In the genomic region with DNA sequence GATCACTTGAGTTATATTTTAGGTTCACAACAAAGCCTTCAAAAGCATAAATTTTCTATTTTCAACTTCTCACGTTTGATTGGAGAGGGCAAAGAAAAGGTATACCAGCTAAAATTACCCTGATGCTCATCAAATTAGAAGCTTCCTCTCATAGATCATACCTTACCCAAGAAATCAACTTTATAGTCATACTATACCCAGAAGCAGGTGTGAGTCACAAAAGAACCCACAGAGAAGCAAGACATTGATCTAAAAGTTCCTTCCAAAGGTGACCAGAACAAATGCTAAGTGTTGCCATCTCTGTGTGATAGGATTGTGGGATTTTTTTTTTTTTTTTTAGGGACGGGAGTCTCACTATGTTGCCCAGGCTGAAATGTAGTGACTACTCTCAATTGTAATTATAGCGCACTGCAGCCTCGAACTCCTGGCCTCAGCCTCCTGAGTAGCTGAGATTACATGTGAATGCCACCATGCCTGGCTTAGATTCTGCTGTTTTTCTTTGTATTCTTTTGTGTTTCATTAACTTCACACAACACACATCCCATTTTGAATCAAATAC, we compare ENCODE assay signal across 3 cellular contexts.
TF ChIP-seq lines count a peak whose summit lies in the region.

No MANE protein-coding gene starts in this region.

TF ChIP-seq in SK-N-SH, 30 proteins besides CTCF, POLR2A, EP300 and RAD21:
- TF ChIP-seq GATA2 (CRISPR knock-in tag; IDR thresholded peaks at IDR 0.05) (no peak), NFIC (IDR thresholded peaks at IDR 0.05; ENCODE audit: borderline replicate concordance) (no peak)

TF ChIP-seq in SK-N-SH treated with all-trans-retinoic acid at 6 μM for 48 hours, 23 proteins besides CTCF, POLR2A, EP300 and RAD21:
- TF ChIP-seq ZC3H10 (CRISPR knock-in tag; IDR thresholded peaks at IDR 0.05) = no peak
- TF ChIP-seq ZFP3 (CRISPR knock-in tag; IDR thresholded peaks at IDR 0.05) = no peak
- TF ChIP-seq RARB (CRISPR knock-in tag; IDR thresholded peaks at IDR 0.05) = no peak
- TF ChIP-seq ISL1 (CRISPR knock-in tag; IDR thresholded peaks at IDR 0.05) = no peak
- TF ChIP-seq, protein P1, sequence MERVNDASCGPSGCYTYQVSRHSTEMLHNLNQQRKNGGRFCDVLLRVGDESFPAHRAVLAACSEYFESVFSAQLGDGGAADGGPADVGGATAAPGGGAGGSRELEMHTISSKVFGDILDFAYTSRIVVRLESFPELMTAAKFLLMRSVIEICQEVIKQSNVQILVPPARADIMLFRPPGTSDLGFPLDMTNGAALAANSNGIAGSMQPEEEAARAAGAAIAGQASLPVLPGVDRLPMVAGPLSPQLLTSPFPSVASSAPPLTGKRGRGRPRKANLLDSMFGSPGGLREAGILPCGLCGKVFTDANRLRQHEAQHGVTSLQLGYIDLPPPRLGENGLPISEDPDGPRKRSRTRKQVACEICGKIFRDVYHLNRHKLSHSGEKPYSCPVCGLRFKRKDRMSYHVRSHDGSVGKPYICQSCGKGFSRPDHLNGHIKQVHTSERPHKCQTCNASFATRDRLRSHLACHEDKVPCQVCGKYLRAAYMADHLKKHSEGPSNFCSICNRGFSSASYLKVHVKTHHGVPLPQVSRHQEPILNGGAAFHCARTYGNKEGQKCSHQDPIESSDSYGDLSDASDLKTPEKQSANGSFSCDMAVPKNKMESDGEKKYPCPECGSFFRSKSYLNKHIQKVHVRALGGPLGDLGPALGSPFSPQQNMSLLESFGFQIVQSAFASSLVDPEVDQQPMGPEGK (CRISPR knock-in tag; IDR thresholded peaks at IDR 0.05; ENCODE audit: borderline replicate concordance) = no peak
- no peak for TF ChIP-seq TOX (CRISPR knock-in tag; IDR thresholded peaks at IDR 0.05; ENCODE audit: borderline replicate concordance)
- TF ChIP-seq, protein P2, sequence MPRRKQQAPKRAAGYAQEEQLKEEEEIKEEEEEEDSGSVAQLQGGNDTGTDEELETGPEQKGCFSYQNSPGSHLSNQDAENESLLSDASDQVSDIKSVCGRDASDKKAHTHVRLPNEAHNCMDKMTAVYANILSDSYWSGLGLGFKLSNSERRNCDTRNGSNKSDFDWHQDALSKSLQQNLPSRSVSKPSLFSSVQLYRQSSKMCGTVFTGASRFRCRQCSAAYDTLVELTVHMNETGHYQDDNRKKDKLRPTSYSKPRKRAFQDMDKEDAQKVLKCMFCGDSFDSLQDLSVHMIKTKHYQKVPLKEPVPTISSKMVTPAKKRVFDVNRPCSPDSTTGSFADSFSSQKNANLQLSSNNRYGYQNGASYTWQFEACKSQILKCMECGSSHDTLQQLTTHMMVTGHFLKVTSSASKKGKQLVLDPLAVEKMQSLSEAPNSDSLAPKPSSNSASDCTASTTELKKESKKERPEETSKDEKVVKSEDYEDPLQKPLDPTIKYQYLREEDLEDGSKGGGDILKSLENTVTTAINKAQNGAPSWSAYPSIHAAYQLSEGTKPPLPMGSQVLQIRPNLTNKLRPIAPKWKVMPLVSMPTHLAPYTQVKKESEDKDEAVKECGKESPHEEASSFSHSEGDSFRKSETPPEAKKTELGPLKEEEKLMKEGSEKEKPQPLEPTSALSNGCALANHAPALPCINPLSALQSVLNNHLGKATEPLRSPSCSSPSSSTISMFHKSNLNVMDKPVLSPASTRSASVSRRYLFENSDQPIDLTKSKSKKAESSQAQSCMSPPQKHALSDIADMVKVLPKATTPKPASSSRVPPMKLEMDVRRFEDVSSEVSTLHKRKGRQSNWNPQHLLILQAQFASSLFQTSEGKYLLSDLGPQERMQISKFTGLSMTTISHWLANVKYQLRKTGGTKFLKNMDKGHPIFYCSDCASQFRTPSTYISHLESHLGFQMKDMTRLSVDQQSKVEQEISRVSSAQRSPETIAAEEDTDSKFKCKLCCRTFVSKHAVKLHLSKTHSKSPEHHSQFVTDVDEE (CRISPR knock-in tag; IDR thresholded peaks at IDR 0.05) = no peak
- TF ChIP-seq, protein P3, sequence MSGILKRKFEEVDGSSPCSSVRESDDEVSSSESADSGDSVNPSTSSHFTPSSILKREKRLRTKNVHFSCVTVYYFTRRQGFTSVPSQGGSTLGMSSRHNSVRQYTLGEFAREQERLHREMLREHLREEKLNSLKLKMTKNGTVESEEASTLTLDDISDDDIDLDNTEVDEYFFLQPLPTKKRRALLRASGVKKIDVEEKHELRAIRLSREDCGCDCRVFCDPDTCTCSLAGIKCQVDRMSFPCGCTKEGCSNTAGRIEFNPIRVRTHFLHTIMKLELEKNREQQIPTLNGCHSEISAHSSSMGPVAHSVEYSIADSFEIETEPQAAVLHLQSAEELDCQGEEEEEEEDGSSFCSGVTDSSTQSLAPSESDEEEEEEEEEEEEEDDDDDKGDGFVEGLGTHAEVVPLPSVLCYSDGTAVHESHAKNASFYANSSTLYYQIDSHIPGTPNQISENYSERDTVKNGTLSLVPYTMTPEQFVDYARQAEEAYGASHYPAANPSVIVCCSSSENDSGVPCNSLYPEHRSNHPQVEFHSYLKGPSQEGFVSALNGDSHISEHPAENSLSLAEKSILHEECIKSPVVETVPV (CRISPR knock-in tag; IDR thresholded peaks at IDR 0.05) = no peak
- no peak for TF ChIP-seq ZNF565 (CRISPR knock-in tag; conservative IDR thresholded peaks at IDR 0.05; ENCODE audit: low read depth)
- no peak for TF ChIP-seq ZNF70 (CRISPR knock-in tag; IDR thresholded peaks at IDR 0.05)

TF ChIP-seq in K562, 482 proteins besides CTCF, POLR2A, EP300 and RAD21:
- TF ChIP-seq XRCC5 (IDR thresholded peaks at IDR 0.05; ENCODE audit: low read depth, low read length) (no peak), POLR2B (IDR thresholded peaks at IDR 0.05; ENCODE audit: low read depth, partially characterized antibody) (peak; percentile 13), ZNF785 (CRISPR knock-in tag; IDR thresholded peaks at IDR 0.05) (no peak), GABPB2 (CRISPR knock-in tag; conservative IDR thresholded peaks at IDR 0.05) (no peak), ZNF133 (CRISPR knock-in tag; IDR thresholded peaks at IDR 0.05) (no peak), ZNF121 (CRISPR knock-in tag; conservative IDR thresholded peaks at IDR 0.05) (peak; percentile 18; the same call in 1 of the 2 replicates), NR1H2 (CRISPR knock-in tag; IDR thresholded peaks at IDR 0.05) (no peak), SUPT5H (IDR thresholded peaks at IDR 0.05) (peak; percentile 6; the same call in 1 of the 2 replicates), POLR2H (tag; IDR thresholded peaks at IDR 0.05; ENCODE audit: low read depth) (no peak), ZNF551 (CRISPR knock-in tag; IDR thresholded peaks at IDR 0.05) (0 out of 2 replicates have a peak, but pooled peaks have one; percentile 31), ARHGAP35 (IDR thresholded peaks at IDR 0.05; ENCODE audit: partially characterized antibody) (no peak), ZKSCAN3 (CRISPR knock-in tag; IDR thresholded peaks at IDR 0.05) (no peak), POLR2AphosphoS2 (IDR thresholded peaks at IDR 0.05; ENCODE audit: low read length) (0 out of 2 replicates have a peak, but pooled peaks have one; percentile 17)
- TF ChIP-seq, protein P4, sequence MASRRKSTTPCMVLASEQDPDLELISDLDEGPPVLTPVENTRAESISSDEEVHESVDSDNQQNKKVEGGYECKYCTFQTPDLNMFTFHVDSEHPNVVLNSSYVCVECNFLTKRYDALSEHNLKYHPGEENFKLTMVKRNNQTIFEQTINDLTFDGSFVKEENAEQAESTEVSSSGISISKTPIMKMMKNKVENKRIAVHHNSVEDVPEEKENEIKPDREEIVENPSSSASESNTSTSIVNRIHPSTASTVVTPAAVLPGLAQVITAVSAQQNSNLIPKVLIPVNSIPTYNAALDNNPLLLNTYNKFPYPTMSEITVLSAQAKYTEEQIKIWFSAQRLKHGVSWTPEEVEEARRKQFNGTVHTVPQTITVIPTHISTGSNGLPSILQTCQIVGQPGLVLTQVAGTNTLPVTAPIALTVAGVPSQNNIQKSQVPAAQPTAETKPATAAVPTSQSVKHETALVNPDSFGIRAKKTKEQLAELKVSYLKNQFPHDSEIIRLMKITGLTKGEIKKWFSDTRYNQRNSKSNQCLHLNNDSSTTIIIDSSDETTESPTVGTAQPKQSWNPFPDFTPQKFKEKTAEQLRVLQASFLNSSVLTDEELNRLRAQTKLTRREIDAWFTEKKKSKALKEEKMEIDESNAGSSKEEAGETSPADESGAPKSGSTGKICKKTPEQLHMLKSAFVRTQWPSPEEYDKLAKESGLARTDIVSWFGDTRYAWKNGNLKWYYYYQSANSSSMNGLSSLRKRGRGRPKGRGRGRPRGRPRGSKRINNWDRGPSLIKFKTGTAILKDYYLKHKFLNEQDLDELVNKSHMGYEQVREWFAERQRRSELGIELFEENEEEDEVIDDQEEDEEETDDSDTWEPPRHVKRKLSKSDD (conservative IDR thresholded peaks at IDR 0.05; ENCODE audit: low read length) = no peak
- TF ChIP-seq, protein P5, sequence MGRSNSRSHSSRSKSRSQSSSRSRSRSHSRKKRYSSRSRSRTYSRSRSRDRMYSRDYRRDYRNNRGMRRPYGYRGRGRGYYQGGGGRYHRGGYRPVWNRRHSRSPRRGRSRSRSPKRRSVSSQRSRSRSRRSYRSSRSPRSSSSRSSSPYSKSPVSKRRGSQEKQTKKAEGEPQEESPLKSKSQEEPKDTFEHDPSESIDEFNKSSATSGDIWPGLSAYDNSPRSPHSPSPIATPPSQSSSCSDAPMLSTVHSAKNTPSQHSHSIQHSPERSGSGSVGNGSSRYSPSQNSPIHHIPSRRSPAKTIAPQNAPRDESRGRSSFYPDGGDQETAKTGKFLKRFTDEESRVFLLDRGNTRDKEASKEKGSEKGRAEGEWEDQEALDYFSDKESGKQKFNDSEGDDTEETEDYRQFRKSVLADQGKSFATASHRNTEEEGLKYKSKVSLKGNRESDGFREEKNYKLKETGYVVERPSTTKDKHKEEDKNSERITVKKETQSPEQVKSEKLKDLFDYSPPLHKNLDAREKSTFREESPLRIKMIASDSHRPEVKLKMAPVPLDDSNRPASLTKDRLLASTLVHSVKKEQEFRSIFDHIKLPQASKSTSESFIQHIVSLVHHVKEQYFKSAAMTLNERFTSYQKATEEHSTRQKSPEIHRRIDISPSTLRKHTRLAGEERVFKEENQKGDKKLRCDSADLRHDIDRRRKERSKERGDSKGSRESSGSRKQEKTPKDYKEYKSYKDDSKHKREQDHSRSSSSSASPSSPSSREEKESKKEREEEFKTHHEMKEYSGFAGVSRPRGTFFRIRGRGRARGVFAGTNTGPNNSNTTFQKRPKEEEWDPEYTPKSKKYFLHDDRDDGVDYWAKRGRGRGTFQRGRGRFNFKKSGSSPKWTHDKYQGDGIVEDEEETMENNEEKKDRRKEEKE (IDR thresholded peaks at IDR 0.05; ENCODE audit: borderline replicate concordance in 1 of 2, control insufficient read depth in 1 of 2, low read depth in 2 of 2, low read length in 1 of 2) = no peak
- TF ChIP-seq, protein P6, sequence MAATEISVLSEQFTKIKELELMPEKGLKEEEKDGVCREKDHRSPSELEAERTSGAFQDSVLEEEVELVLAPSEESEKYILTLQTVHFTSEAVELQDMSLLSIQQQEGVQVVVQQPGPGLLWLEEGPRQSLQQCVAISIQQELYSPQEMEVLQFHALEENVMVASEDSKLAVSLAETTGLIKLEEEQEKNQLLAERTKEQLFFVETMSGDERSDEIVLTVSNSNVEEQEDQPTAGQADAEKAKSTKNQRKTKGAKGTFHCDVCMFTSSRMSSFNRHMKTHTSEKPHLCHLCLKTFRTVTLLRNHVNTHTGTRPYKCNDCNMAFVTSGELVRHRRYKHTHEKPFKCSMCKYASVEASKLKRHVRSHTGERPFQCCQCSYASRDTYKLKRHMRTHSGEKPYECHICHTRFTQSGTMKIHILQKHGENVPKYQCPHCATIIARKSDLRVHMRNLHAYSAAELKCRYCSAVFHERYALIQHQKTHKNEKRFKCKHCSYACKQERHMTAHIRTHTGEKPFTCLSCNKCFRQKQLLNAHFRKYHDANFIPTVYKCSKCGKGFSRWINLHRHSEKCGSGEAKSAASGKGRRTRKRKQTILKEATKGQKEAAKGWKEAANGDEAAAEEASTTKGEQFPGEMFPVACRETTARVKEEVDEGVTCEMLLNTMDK (IDR thresholded peaks at IDR 0.05; ENCODE audit: borderline replicate concordance, insufficient read depth, low read depth, low read length, poor library complexity, severe bottlenecking) = no peak
- TF ChIP-seq, protein P7, sequence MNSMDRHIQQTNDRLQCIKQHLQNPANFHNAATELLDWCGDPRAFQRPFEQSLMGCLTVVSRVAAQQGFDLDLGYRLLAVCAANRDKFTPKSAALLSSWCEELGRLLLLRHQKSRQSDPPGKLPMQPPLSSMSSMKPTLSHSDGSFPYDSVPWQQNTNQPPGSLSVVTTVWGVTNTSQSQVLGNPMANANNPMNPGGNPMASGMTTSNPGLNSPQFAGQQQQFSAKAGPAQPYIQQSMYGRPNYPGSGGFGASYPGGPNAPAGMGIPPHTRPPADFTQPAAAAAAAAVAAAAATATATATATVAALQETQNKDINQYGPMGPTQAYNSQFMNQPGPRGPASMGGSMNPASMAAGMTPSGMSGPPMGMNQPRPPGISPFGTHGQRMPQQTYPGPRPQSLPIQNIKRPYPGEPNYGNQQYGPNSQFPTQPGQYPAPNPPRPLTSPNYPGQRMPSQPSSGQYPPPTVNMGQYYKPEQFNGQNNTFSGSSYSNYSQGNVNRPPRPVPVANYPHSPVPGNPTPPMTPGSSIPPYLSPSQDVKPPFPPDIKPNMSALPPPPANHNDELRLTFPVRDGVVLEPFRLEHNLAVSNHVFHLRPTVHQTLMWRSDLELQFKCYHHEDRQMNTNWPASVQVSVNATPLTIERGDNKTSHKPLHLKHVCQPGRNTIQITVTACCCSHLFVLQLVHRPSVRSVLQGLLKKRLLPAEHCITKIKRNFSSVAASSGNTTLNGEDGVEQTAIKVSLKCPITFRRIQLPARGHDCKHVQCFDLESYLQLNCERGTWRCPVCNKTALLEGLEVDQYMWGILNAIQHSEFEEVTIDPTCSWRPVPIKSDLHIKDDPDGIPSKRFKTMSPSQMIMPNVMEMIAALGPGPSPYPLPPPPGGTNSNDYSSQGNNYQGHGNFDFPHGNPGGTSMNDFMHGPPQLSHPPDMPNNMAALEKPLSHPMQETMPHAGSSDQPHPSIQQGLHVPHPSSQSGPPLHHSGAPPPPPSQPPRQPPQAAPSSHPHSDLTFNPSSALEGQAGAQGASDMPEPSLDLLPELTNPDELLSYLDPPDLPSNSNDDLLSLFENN (IDR thresholded peaks at IDR 0.05; ENCODE audit: low read depth in 2 of 2, low read length in 2 of 2) = no peak
TF ChIP-seq in K562: peak in this region for 5.
